In the genomic region with DNA sequence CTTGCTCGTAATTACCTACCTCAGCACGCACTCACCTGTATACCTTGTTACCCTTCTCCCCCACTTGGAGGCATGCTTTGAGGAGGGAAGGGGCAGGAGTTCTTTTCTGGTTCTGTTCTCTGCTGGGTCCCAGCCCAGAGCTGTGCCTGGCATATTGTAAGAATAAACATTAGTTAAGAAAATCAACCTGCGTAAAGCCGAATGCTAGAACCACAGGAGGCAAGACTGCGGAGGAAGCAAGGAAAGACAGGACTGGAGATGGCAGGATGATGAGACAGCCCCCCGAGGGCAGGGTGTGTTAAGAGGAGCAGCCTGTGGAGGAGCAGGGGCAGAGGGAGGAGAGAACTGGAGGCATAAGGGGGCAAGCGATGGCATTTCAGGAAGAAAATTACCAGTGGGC, we compare ENCODE assay signal across 23 cellular contexts. TPM values are rescaled to one million over a fixed set of nuclear protein-coding genes. Genes with fewer than 3 reads are reported as not detected.
DNase-seq lines count a peak whose midpoint lies in the region; ATAC-seq, FAIRE-seq and TF ChIP-seq lines count a peak whose summit lies in the region.
"Had no signal": no experiment of that assay in that cellular context is flagged by ENCODE, and none has a peak within 500 bp of the region (broad histone marks: within the 10 kb centered on the region; RNA-seq: fewer than 3 reads in every experiment).

No MANE protein-coding gene starts in this region.

- peaks cover 21 to 39% of the 10 kb centered on the region in 2 experiments for H3K9me3 Mint-ChIP-seq in H9
- H3K9me3 Mint-ChIP-seq in osteocyte (ENCODE audit: unreplicated experiment) = peaks cover 3% of the 10 kb centered on the region
- peaks cover 9% of the 10 kb centered on the region for H3K9me3 Mint-ChIP-seq in CD8-positive, alpha-beta T cell
- H3K9me3 Mint-ChIP-seq: HFFc6 had no signal

- no peak overlapping the region for H3K9ac ChIP-seq in H9 (ENCODE audit: extremely low read depth, insufficient read length, low read length)

- no peak overlapping the region for H4K8ac ChIP-seq in H9 (replicated peaks; ENCODE audit: insufficient read length, low read depth, low read length)

- H3K36me3 ChIP-seq in bronchial epithelial cell (ENCODE audit: control insufficient read depth, insufficient read depth, low read length) (no peaks in the 10 kb centered on the region), A673 (ENCODE audit: insufficient read depth, low read length, poor library complexity, severe bottlenecking) (no peaks in the 10 kb centered on the region)
- H3K36me3 ChIP-seq in CD8-positive, alpha-beta T cell (ENCODE audit: insufficient read depth, low read length) = no peaks in the 10 kb centered on the region

- H3K23me2 ChIP-seq in H9 (ENCODE audit: insufficient read length, low read depth, low read length, poor library complexity, severe bottlenecking) = peaks cover 6% of the 10 kb centered on the region

- no peak for ATAC-seq in CD8-positive, alpha-beta T cell
- ATAC-seq: GM12878, SK-N-SH treated with all-trans-retinoic acid at 6 μM for 48 hours had no signal

- H3K36me3 Mint-ChIP-seq in H9 (ENCODE audit: insufficient read depth in 1 of 3, low read depth in 3 of 3) (peaks cover 0 to 19% (median 16%) of the 10 kb centered on the region in 3 experiments; a peak in 5 of 7 replicates), osteocyte (ENCODE audit: unreplicated experiment) (no peaks in the 10 kb centered on the region)
- H3K36me3 Mint-ChIP-seq in CD8-positive, alpha-beta T cell = no peaks in the 10 kb centered on the region
- H3K36me3 Mint-ChIP-seq: CD4-positive, CD25-positive, alpha-beta regulatory T cell had no signal

- H3K4me3 Mint-ChIP-seq in H9 (peak overlapping the region; percentile 17 to 65; a peak in 4 of 5 replicates), osteocyte (ENCODE audit: unreplicated experiment) (no peak overlapping the region)
- H3K4me3 Mint-ChIP-seq in CD8-positive, alpha-beta T cell = no peak overlapping the region
- H3K4me3 Mint-ChIP-seq: CD4-positive, CD25-positive, alpha-beta regulatory T cell; HFFc6 had no signal

- no peak overlapping the region for H2BK120ac ChIP-seq in H9 (ENCODE audit: low read depth, low read length, poor library complexity, severe bottlenecking)

- no peak overlapping the region for H3T11ph ChIP-seq in H9 (ENCODE audit: low read length)

- no peak overlapping the region for H2AFZ ChIP-seq in H9 (ENCODE audit: low read length)
- H2AFZ ChIP-seq: PC-9 had no signal

- intact Hi-C loops in CD8-positive, alpha-beta T cell (cut with DNase I, micrococcal nuclease) = no loop called here
- intact Hi-C loops in A673 (cut with micrococcal nuclease; ENCODE audit: unreplicated experiment) = no loop called here

- H3K23ac ChIP-seq in H9 (ENCODE audit: insufficient read length, low read depth, low read length) = no peak overlapping the region

- whole genome bisulfite sequencing in H9 (ENCODE audit: extremely low coverage, insufficient read length, low lambda C conversion rate) = no CpG with 5 or more reads among the region's 7 CpGs

- no peak overlapping the region for H3K18ac ChIP-seq in H9 (ENCODE audit: insufficient read length, low read depth, low read length)

- H3K79me2 ChIP-seq in H9 (ENCODE audit: insufficient read depth, low read length) = no peaks in the 10 kb centered on the region

- H3K56ac ChIP-seq in H9 (ENCODE audit: insufficient read length, low read depth, low read length) = no peak overlapping the region

- no TSS peak for BruUV-seq in A673 (replicated peaks; lab: Mats Ljungman, UMichigan)

- H3K4me1 Mint-ChIP-seq in H9 (peaks cover 50 to 53% of the 10 kb centered on the region in 2 experiments), osteocyte (ENCODE audit: unreplicated experiment) (no peaks in the 10 kb centered on the region)
- no peaks in the 10 kb centered on the region for H3K4me1 Mint-ChIP-seq in CD8-positive, alpha-beta T cell (ENCODE audit: low read depth)

- no peak overlapping the region for H2BK12ac ChIP-seq in H9 (ENCODE audit: insufficient read length, low read depth, low read length)

- no peak for DNase-seq in H9
- DNase-seq in bronchial epithelial cell (ENCODE audit: low read depth) = peak; percentile 10
- DNase-seq in osteocyte (ENCODE audit: extremely low spot score, unreplicated experiment) = peak; percentile 53
- DNase-seq in NCI-H2227 (lab: John Stamatoyannopoulos, UW; ENCODE audit: unreplicated experiment) = no peak
- no peak for DNase-seq in CD8-positive, alpha-beta T cell
- no peak for DNase-seq in A673 (ENCODE audit: low spot score)
- DNase-seq: CD4-positive, CD25-positive, alpha-beta regulatory T cell; COR-L47; DMS 273 treated with DMSO at 0.1 percent for 48 hours; DMS79 treated with DMSO at 0.1 percent for 48 hours; H7; HFFc6; KBM-7; NCI-H1092; NCI-H1436 treated with DMSO at 0.1 percent for 48 hours; NCI-H1930; NCI-H2227 treated with DMSO at 0.1 percent for 48 hours; NCI-H510A; NCI-H748 treated with DMSO at 0.1 percent for 48 hours; PC-9 had no signal

- no peak overlapping the region for H4K91ac ChIP-seq in H9 (ENCODE audit: insufficient read length, low read depth, low read length)

- no peak overlapping the region for H3K27ac ChIP-seq in H9 (ENCODE audit: insufficient read length, low read depth, low read length)
- no peak overlapping the region for H3K27ac ChIP-seq in CD8-positive, alpha-beta T cell (ENCODE audit: low read depth, low read length)
- H3K27ac ChIP-seq in A673 (ENCODE audit: low read depth, low read length, poor library complexity, severe bottlenecking) = no peak overlapping the region
- H3K27ac ChIP-seq: PC-9 had no signal

- H3K27me3 Mint-ChIP-seq in H9 (ENCODE audit: low read depth) (peaks cover 100% of the 10 kb centered on the region), osteocyte (ENCODE audit: unreplicated experiment) (peaks cover 72% of the 10 kb centered on the region)
- peaks cover 61% of the 10 kb centered on the region for H3K27me3 Mint-ChIP-seq in CD8-positive, alpha-beta T cell (ENCODE audit: low read depth)

- H4K5ac ChIP-seq in H9 (ENCODE audit: insufficient read length, low read depth, low read length) = no peak overlapping the region

- no peak overlapping the region for H2AK5ac ChIP-seq in H9 (ENCODE audit: insufficient read length, low read length)

- no peak overlapping the region for H3K14ac ChIP-seq in H9 (ENCODE audit: insufficient read depth, low read length)

- H3K27ac Mint-ChIP-seq in H9 (peak overlapping the region in 1 of 3 experiments; percentile 9; a peak in 1 of 7 replicates), osteocyte (ENCODE audit: unreplicated experiment) (no peak overlapping the region)
- no peak overlapping the region for H3K27ac Mint-ChIP-seq in CD8-positive, alpha-beta T cell
- H3K27ac Mint-ChIP-seq: CD4-positive, CD25-positive, alpha-beta regulatory T cell; HFFc6 had no signal

- no peak for TF ChIP-seq CTCF in H9 (conservative IDR thresholded peaks at IDR 0.05)
- no peak for TF ChIP-seq CTCF in bronchial epithelial cell (IDR thresholded peaks at IDR 0.05; ENCODE audit: insufficient read depth, low read length, severe bottlenecking)
- no peak for TF ChIP-seq CTCF in osteocyte (IDR thresholded peaks at IDR 0.05)
- TF ChIP-seq CTCF in CD8-positive, alpha-beta T cell (IDR thresholded peaks at IDR 0.05) = no peak
- TF ChIP-seq CTCF in A673 (conservative IDR thresholded peaks at IDR 0.05; ENCODE audit: low read depth, low read length) = no peak

- no peaks in the 10 kb centered on the region for H3K79me1 ChIP-seq in H9 (ENCODE audit: insufficient read depth, low read depth, low read length, poor library complexity, severe bottlenecking)

- H3K4ac ChIP-seq in H9 (ENCODE audit: low read depth, low read length) = no peak overlapping the region

- peak overlapping the region; percentile 70 for H3K4me2 ChIP-seq in H9 (ENCODE audit: insufficient read depth, insufficient read length, low read length)
- H3K4me2 ChIP-seq: PC-9 had no signal

- peaks cover 13% of the 10 kb centered on the region for H3K9me3 ChIP-seq in H9 (ENCODE audit: control insufficient read depth, low read depth, low read length)
- H3K9me3 ChIP-seq in iPS-18c (ENCODE audit: control insufficient read depth, insufficient read depth, low read length) = no peaks in the 10 kb centered on the region
- no peaks in the 10 kb centered on the region for H3K9me3 ChIP-seq in CD8-positive, alpha-beta T cell (ENCODE audit: low read length)
- H3K9me3 ChIP-seq in A673 (ENCODE audit: low read depth, low read length, poor library complexity, severe bottlenecking) = no peaks in the 10 kb centered on the region

- FAIRE-seq in bronchial epithelial cell (lab: Jason Lieb, UNC) = no peak
- FAIRE-seq: GM12878 had no signal

- CTCF ChIA-PET in CD8-positive, alpha-beta T cell (lab: Charles Lee) = no interaction called here
- CTCF ChIA-PET in A673 (lab: Charles Lee) = no interaction called here

- POLR2A ChIA-PET in CD8-positive, alpha-beta T cell (lab: Charles Lee) = no interaction called here
- POLR2A ChIA-PET in A673 (lab: Charles Lee; ENCODE audit: low non-redundant PET) = no interaction called here

- H2BK20ac ChIP-seq in H9 (ENCODE audit: low read depth, low read length, poor library complexity, severe bottlenecking) = no peak overlapping the region

- H3K27me3 ChIP-seq in H9 (ENCODE audit: insufficient read depth, low read length) = peaks cover 56% of the 10 kb centered on the region
- H3K27me3 ChIP-seq in bronchial epithelial cell (ENCODE audit: control insufficient read depth, insufficient read depth, low read length) = peaks cover 18% of the 10 kb centered on the region
- H3K27me3 ChIP-seq in CD8-positive, alpha-beta T cell (ENCODE audit: insufficient read depth, low read length) = no peaks in the 10 kb centered on the region
- H3K27me3 ChIP-seq in A673 (replicated peaks; ENCODE audit: insufficient read depth, low read depth, low read length, poor library complexity) = peaks cover 24% of the 10 kb centered on the region

- no peak overlapping the region for H2BK15ac ChIP-seq in H9 (ENCODE audit: low read depth, low read length)

- H3K4me3 ChIP-seq in bronchial epithelial cell (ENCODE audit: low read depth, low read length) = no peak overlapping the region
- H3K4me3 ChIP-seq in iPS-18c (ENCODE audit: insufficient read depth, low read depth, low read length) = 0 out of 2 replicates have a peak overlapping the region, but pooled peaks have one; percentile 11
- H3K4me3 ChIP-seq in CD8-positive, alpha-beta T cell (ENCODE audit: low read depth, low read length) = no peak overlapping the region
- H3K4me3 ChIP-seq in A673 (ENCODE audit: low read depth, low read length, poor library complexity, severe bottlenecking) = no peak overlapping the region
- H3K4me3 ChIP-seq: GM12878, PC-9 had no signal

- no peak overlapping the region for H2BK5ac ChIP-seq in H9 (ENCODE audit: insufficient read length, low read length)

- H4K20me1 ChIP-seq in H9 (ENCODE audit: control insufficient read depth, insufficient read depth, insufficient read length) = no peaks in the 10 kb centered on the region

- H3K4me1 ChIP-seq in H9 (ENCODE audit: insufficient read depth, low read length) (peaks cover 4% of the 10 kb centered on the region; the same call in 1 of the 2 replicates), A673 (ENCODE audit: insufficient read depth, low read length, poor library complexity, severe bottlenecking) (no peaks in the 10 kb centered on the region)
- no peaks in the 10 kb centered on the region for H3K4me1 ChIP-seq in CD8-positive, alpha-beta T cell (ENCODE audit: insufficient read depth, low read length)

RNA-seq across cellular contexts. Expression of gene C10orf53, which starts 9.5 kb away (rescaled TPM):
- total RNA-seq in H9 (2021) (not detected in 2 replicates), bronchial epithelial cell (not detected in 2 replicates), osteocyte (not detected in 2 replicates), A673 (2021) (not detected in 2 replicates)
- not detected for total RNA-seq in CD8-positive, alpha-beta T cell
- total RNA-seq: CD4-positive, CD25-positive, alpha-beta regulatory T cell; GM12878; H7; HFFc6; PC-9 had no signal

Comparison
In these comparisons a context has a peak if more than half of its experiments do, and no peak if none do; other contexts are left out.
1. DNase-seq: peak in bronchial epithelial cell (single experiment) and osteocyte (single experiment); none in H9 (single experiment), NCI-H2227 (single experiment), CD8-positive, alpha-beta T cell (0 of 7) and A673 (single experiment).
2. H3K4me3 Mint-ChIP-seq: peak in H9 (2 of 2); none in osteocyte (single experiment) and CD8-positive, alpha-beta T cell (single experiment).